ENCODE assay signal across 34 cellular contexts in genomic region chr1:14165289-14165867, GRCh38.
DNase-seq lines count a peak whose midpoint lies in the region; ATAC-seq, FAIRE-seq and TF ChIP-seq lines count a peak whose summit lies in the region.
"Had no signal": no experiment of that assay in that cellular context is flagged by ENCODE, and none has a peak within 500 bp of the region (broad histone marks: within the 10 kb centered on the region; RNA-seq: fewer than 3 reads in every experiment).

No MANE protein-coding gene starts in this region.

- POLR2A ChIA-PET in CD4-positive, alpha-beta T cell (lab: Charles Lee): no interaction called here

- DNase-seq in Right ventricle myocardium superior (no peak), cardiac septum (ENCODE audit: low spot score) (no peak), NCI-H526 treated with DMSO at 0.1 percent for 48 hours (lab: John Stamatoyannopoulos, UW) (peak; percentile 64), kidney (peak; percentile 59), Ammon's horn (ENCODE audit: low spot score) (no peak), colonic mucosa (no peak)
- DNase-seq in CD4-positive, alpha-beta T cell: no peak
- DNase-seq: activated B cell treated with CpG ODN at 0.5 μM for 24 hours; activated CD4-positive, alpha-beta T cell treated with anti-CD3 and anti-CD28 coated beads, Interleukin-2, amount 10 ng/mL, durations not matched to agents 7 days and 5 days; activated effector memory CD4-positive, alpha-beta T cell treated with anti-CD3 and anti-CD28 coated beads, Interleukin-2, amount 50 U/mL, for 16 hours; AML-193; CD4-positive, alpha-beta memory T cell; cortex of kidney; effector memory CD4-positive, alpha-beta T cell; islet precursor cell; MG63; NCI-H2081; NCI-H226; NCI-H82; OCI-M1; small intestine; stimulated activated naive CD4-positive, alpha-beta T cell treated with Interleukin-2 at 50 U/mL for 16 hours; testis had no signal

- CTCF ChIA-PET in CD4-positive, alpha-beta T cell (lab: Charles Lee): no interaction called here

- H3K4me1 ChIP-seq in kidney (ENCODE audit: control insufficient read depth in 1 of 2, insufficient read depth in 1 of 2, low read depth in 1 of 2, low read length in 2 of 2) (no peaks in the 10 kb centered on the region), colonic mucosa (no peaks in the 10 kb centered on the region)
- H3K4me1 ChIP-seq: HAP-1, testis had no signal

- H3K27ac Mint-ChIP-seq in CD4-positive, alpha-beta T cell: no peak overlapping the region
- H3K27ac Mint-ChIP-seq: activated B cell treated with CpG ODN at 0.5 μM for 24 hours; activated CD4-positive, alpha-beta T cell treated with anti-CD3 and anti-CD28 coated beads, Interleukin-2, amount 10 ng/mL, durations not matched to agents 7 days and 5 days; activated naive CD8-positive, alpha-beta T cell; CD4-positive, alpha-beta memory T cell; nephron had no signal

- H3K36me3 ChIP-seq in kidney (ENCODE audit: control insufficient read depth in 1 of 2, insufficient read depth in 2 of 2, low read length in 2 of 2): no peaks in the 10 kb centered on the region
- H3K36me3 ChIP-seq in colonic mucosa: no peaks in the 10 kb centered on the region
- H3K36me3 ChIP-seq: cardiac muscle cell, HAP-1, MG63 had no signal

- H3K4me3 ChIP-seq in kidney (ENCODE audit: low read length in 2 of 2) (no peak overlapping the region), colonic mucosa (no peak overlapping the region)
- H3K4me3 ChIP-seq: cardiac muscle cell, HAP-1, K562, lung, MG63, SK-N-MC, testis had no signal

- H3K27ac ChIP-seq in kidney (ENCODE audit: low read depth in 2 of 2, low read length in 2 of 2) (no peak overlapping the region), colonic mucosa (no peak overlapping the region)
- H3K27ac ChIP-seq in CD4-positive, alpha-beta T cell (ENCODE audit: low read depth, low read length): no peak overlapping the region
- H3K27ac ChIP-seq: cardiac muscle cell, epithelial cell of prostate, SK-N-MC, testis had no signal

- ATAC-seq in Right ventricle myocardium superior (ENCODE audit: poor library complexity): peak; percentile 81
- ATAC-seq in CD4-positive, alpha-beta T cell (ENCODE audit: poor library complexity): no peak
- ATAC-seq: K562 had no signal

- no peaks in the 10 kb centered on the region for H3K36me3 Mint-ChIP-seq in CD4-positive, alpha-beta T cell (ENCODE audit: low read depth)
- H3K36me3 Mint-ChIP-seq: activated naive CD8-positive, alpha-beta T cell had no signal

- no peaks in the 10 kb centered on the region for H3K4me1 Mint-ChIP-seq in CD4-positive, alpha-beta T cell (ENCODE audit: low read depth)
- H3K4me1 Mint-ChIP-seq: activated B cell treated with CpG ODN at 0.5 μM for 24 hours; activated CD4-positive, alpha-beta T cell treated with anti-CD3 and anti-CD28 coated beads, Interleukin-2, amount 10 ng/mL, durations not matched to agents 7 days and 5 days; CD4-positive, alpha-beta memory T cell had no signal

- no peak overlapping the region for H3K4me3 Mint-ChIP-seq in CD4-positive, alpha-beta T cell
- H3K4me3 Mint-ChIP-seq: activated B cell treated with CpG ODN at 0.5 μM for 24 hours; activated CD4-positive, alpha-beta T cell treated with anti-CD3 and anti-CD28 coated beads, Interleukin-2, amount 10 ng/mL, durations not matched to agents 7 days and 5 days; activated naive CD8-positive, alpha-beta T cell; CD4-positive, alpha-beta memory T cell; nephron had no signal

- TF ChIP-seq CTCF in kidney (IDR thresholded peaks at IDR 0.05; ENCODE audit: borderline replicate concordance, extremely low read depth, insufficient read depth) (no peak), colonic mucosa (IDR thresholded peaks at IDR 0.05) (no peak)
- no peak for TF ChIP-seq CTCF in CD4-positive, alpha-beta T cell (IDR thresholded peaks at IDR 0.05)

- H3K9me3 Mint-ChIP-seq in CD4-positive, alpha-beta T cell: peaks cover 12% of the 10 kb centered on the region

- intact Hi-C loops in Right ventricle myocardium superior (cut with DNase I): no loop called here
- intact Hi-C loops in cardiac septum (cut with DNase I): no loop called here
- intact Hi-C loops in kidney (cut with DNase I): no loop called here
- intact Hi-C loops in CD4-positive, alpha-beta T cell (cut with DNase I, micrococcal nuclease): no loop called here
- intact Hi-C loops in colonic mucosa (cut with DNase I): no loop called here

- no peaks in the 10 kb centered on the region for H3K27me3 ChIP-seq in CD4-positive, alpha-beta T cell (ENCODE audit: control insufficient read depth, insufficient read depth, low read length)
- H3K27me3 ChIP-seq in colonic mucosa: no peaks in the 10 kb centered on the region
- H3K27me3 ChIP-seq: cardiac muscle cell, MG63, testis had no signal

- FAIRE-seq in kidney (lab: Jason Lieb, UNC): no peak
- FAIRE-seq: D721Med, GM18507, GM19239, K562, small intestine had no signal

- H3K9me3 ChIP-seq in kidney (ENCODE audit: control insufficient read depth in 1 of 2, low read length in 2 of 2) (no peaks in the 10 kb centered on the region), colonic mucosa (no peaks in the 10 kb centered on the region)
- no peaks in the 10 kb centered on the region for H3K9me3 ChIP-seq in CD4-positive, alpha-beta T cell (ENCODE audit: control insufficient read depth, low read length)
- H3K9me3 ChIP-seq: HAP-1, MG63, testis had no signal

- peaks cover 9% of the 10 kb centered on the region for H3K27me3 Mint-ChIP-seq in CD4-positive, alpha-beta T cell
- H3K27me3 Mint-ChIP-seq: activated CD4-positive, alpha-beta T cell treated with anti-CD3 and anti-CD28 coated beads, Interleukin-2, amount 10 ng/mL, durations not matched to agents 7 days and 5 days had no signal

- H3K9ac ChIP-seq in kidney (ENCODE audit: low read length in 2 of 2) (no peak overlapping the region), colonic mucosa (ENCODE audit: low read depth in 2 of 2, low read length in 2 of 2) (peak overlapping the region in 1 of 2 donors; percentile 9)

Comparison
In these comparisons a context has a peak if more than half of its experiments do, and no peak if none do; other contexts are left out.
1. DNase-seq: peak in NCI-H526 treated with DMSO at 0.1 percent for 48 hours (single experiment) and kidney (single experiment); none in Right ventricle myocardium superior (single experiment), cardiac septum (single experiment), Ammon's horn (single experiment), CD4-positive, alpha-beta T cell (0 of 10) and colonic mucosa (single experiment).